Comparison of ENCODE assay signal across 19 cellular contexts in genomic region chr2:133586978-133587377, GRCh38. TPM values are rescaled to one million over a fixed set of nuclear protein-coding genes. Genes with fewer than 3 reads are reported as not detected.
DNase-seq lines count a peak whose midpoint lies in the region; ATAC-seq and TF ChIP-seq lines count a peak whose summit lies in the region.
"Had no signal": no experiment of that assay in that cellular context is flagged by ENCODE, and none has a peak within 500 bp of the region (broad histone marks: within the 10 kb centered on the region; RNA-seq: fewer than 3 reads in every experiment).

No MANE protein-coding gene starts in this region.

- DNase-seq in EL: peak; percentile 37
- no peak for DNase-seq in RWPE2 (ENCODE audit: low spot score)
- DNase-seq in esophagus squamous epithelium (lab: John Stamatoyannopoulos, UW): no peak
- DNase-seq in posterior vena cava (ENCODE audit: low spot score): peak; percentile 67
- DNase-seq in activated T-cell treated with anti-CD3 and anti-CD28 coated beads, Interleukin-2, amount 50 U/mL, for 1 hour: no peak
- no peak for DNase-seq in hepatic stellate cell (ENCODE audit: low spot score)
- DNase-seq: activated CD8-positive, alpha-beta memory T cell treated with anti-CD3 and anti-CD28 coated beads, Interleukin-2, amount 10 ng/mL, durations not matched to agents 7 days and 5 days; CD8-positive, alpha-beta memory T cell; colonic mucosa; foreskin melanocyte; kidney glomerular epithelial cell; naive thymus-derived CD8-positive, alpha-beta T cell; NCI-H1694; NCI-H345; pancreas; Peyer's patch had no signal

- no peaks in the 10 kb centered on the region for H3K36me3 ChIP-seq in RWPE2 (ENCODE audit: low read depth)
- H3K36me3 ChIP-seq in esophagus squamous epithelium: no peaks in the 10 kb centered on the region
- H3K36me3 ChIP-seq in gastroesophageal sphincter: no peaks in the 10 kb centered on the region
- H3K36me3 ChIP-seq: colonic mucosa, pancreas, Peyer's patch, thoracic aorta had no signal

- ATAC-seq in RWPE2 (ENCODE audit: low read depth): peak; percentile 91
- no peak for ATAC-seq in gastroesophageal sphincter
- ATAC-seq: activated CD8-positive, alpha-beta memory T cell treated with anti-CD3 and anti-CD28 coated beads, Interleukin-2, amount 10 ng/mL, durations not matched to agents 7 days and 5 days; activated naive CD4-positive, alpha-beta T cell treated with anti-CD3 and anti-CD28 coated beads, Interleukin-2, amount 50 U/mL, for 72 hours; naive thymus-derived CD8-positive, alpha-beta T cell; pancreas had no signal

- H3K4me1 ChIP-seq in RWPE2 (ENCODE audit: insufficient read depth, poor library complexity, severe bottlenecking) (no peaks in the 10 kb centered on the region), esophagus squamous epithelium (peaks cover 0 to 40% (median 13%) of the 10 kb centered on the region in 3 donors), gastroesophageal sphincter (peaks cover 0 to 9% (median 6%) of the 10 kb centered on the region in 3 donors)
- H3K4me1 ChIP-seq: colonic mucosa, pancreas had no signal

- H3K27me3 ChIP-seq in RWPE2 (ENCODE audit: insufficient read depth, poor library complexity, severe bottlenecking): no peaks in the 10 kb centered on the region
- no peaks in the 10 kb centered on the region for H3K27me3 ChIP-seq in esophagus squamous epithelium
- H3K27me3 ChIP-seq in gastroesophageal sphincter: no peaks in the 10 kb centered on the region
- H3K27me3 ChIP-seq: colonic mucosa, pancreas, Peyer's patch had no signal

- TF ChIP-seq POLR2A in esophagus squamous epithelium (IDR thresholded peaks at IDR 0.05) (no peak), gastroesophageal sphincter (IDR thresholded peaks at IDR 0.05) (no peak)

- 36 to 55% methylated on average over 4 to 6 of the region's 6 CpGs for WGBS in esophagus squamous epithelium, 2 donors
- WGBS in gastroesophageal sphincter (ENCODE audit: low coverage in 1 of 2), 2 donors: 73% methylated on average over 6 of the region's 6 CpGs; no CpG with 5 or more reads in 1 of the 2 donors

- no peak overlapping the region for H3K27ac ChIP-seq in RWPE2 (ENCODE audit: poor library complexity, severe bottlenecking)
- H3K27ac ChIP-seq in esophagus squamous epithelium: peak overlapping the region in 3 of 4 donors; percentile 28 to 64 (median 40)
- no peak overlapping the region for H3K27ac ChIP-seq in gastroesophageal sphincter
- H3K27ac ChIP-seq: colonic mucosa, pancreas, Peyer's patch, thoracic aorta had no signal

- H3K4me3 ChIP-seq in RWPE2 (ENCODE audit: severe bottlenecking) (no peak overlapping the region), esophagus squamous epithelium (no peak overlapping the region), gastroesophageal sphincter (no peak overlapping the region)
- H3K4me3 ChIP-seq: colonic mucosa, pancreas, Peyer's patch, thoracic aorta had no signal

- H3K9me3 ChIP-seq in RWPE2 (ENCODE audit: severe bottlenecking) (no peaks in the 10 kb centered on the region), esophagus squamous epithelium (no peaks in the 10 kb centered on the region), gastroesophageal sphincter (no peaks in the 10 kb centered on the region)
- H3K9me3 ChIP-seq: colonic mucosa, pancreas, Peyer's patch, thoracic aorta had no signal

- no peak for TF ChIP-seq CTCF in RWPE2 (IDR thresholded peaks at IDR 0.05; ENCODE audit: poor library complexity, severe bottlenecking)
- TF ChIP-seq CTCF in esophagus squamous epithelium (IDR thresholded peaks at IDR 0.05): no peak
- TF ChIP-seq CTCF in gastroesophageal sphincter (IDR thresholded peaks at IDR 0.05): no peak

- intact Hi-C loops in esophagus squamous epithelium (cut with DNase I) (no loop called here), posterior vena cava (cut with DNase I) (no loop called here)

- no peak for TF ChIP-seq EP300 in gastroesophageal sphincter (IDR thresholded peaks at IDR 0.05)

RNA-seq across cellular contexts. Expression of gene NCKAP5, which starts 18.7 kb away (rescaled TPM):
- total RNA-seq in esophagus squamous epithelium (1 to 10 TPM; 4.5 to 6.9 (median 5.3) TPM), posterior vena cava (1 to 10 TPM; 2.0 to 2.1 TPM), gastroesophageal sphincter (under 1 TPM; 0.16 to 0.57 (median 0.33) TPM)
- total RNA-seq: activated CD8-positive, alpha-beta memory T cell treated with anti-CD3 and anti-CD28 coated beads, Interleukin-2, amount 10 ng/mL, durations not matched to agents 7 days and 5 days; activated naive CD4-positive, alpha-beta T cell treated with anti-CD3 and anti-CD28 coated beads, Interleukin-2, amount 50 U/mL, for 72 hours; CD8-positive, alpha-beta memory T cell; naive thymus-derived CD8-positive, alpha-beta T cell had no signal

Comparison
In these comparisons a context has a peak if more than half of its experiments do, and no peak if none do; other contexts are left out.
1. DNase-seq: peak in EL (single experiment) and posterior vena cava (single experiment); none in RWPE2 (single experiment), esophagus squamous epithelium (single experiment), activated T-cell treated with anti-CD3 and anti-CD28 coated beads, Interleukin-2, amount 50 U/mL, for 1 hour (single experiment) and hepatic stellate cell (single experiment).
2. H3K27ac ChIP-seq: peak in esophagus squamous epithelium (3 of 4); none in RWPE2 (single experiment) and gastroesophageal sphincter (0 of 4).